ENCODE assay signal across 9 cellular contexts in the genomic region with DNA sequence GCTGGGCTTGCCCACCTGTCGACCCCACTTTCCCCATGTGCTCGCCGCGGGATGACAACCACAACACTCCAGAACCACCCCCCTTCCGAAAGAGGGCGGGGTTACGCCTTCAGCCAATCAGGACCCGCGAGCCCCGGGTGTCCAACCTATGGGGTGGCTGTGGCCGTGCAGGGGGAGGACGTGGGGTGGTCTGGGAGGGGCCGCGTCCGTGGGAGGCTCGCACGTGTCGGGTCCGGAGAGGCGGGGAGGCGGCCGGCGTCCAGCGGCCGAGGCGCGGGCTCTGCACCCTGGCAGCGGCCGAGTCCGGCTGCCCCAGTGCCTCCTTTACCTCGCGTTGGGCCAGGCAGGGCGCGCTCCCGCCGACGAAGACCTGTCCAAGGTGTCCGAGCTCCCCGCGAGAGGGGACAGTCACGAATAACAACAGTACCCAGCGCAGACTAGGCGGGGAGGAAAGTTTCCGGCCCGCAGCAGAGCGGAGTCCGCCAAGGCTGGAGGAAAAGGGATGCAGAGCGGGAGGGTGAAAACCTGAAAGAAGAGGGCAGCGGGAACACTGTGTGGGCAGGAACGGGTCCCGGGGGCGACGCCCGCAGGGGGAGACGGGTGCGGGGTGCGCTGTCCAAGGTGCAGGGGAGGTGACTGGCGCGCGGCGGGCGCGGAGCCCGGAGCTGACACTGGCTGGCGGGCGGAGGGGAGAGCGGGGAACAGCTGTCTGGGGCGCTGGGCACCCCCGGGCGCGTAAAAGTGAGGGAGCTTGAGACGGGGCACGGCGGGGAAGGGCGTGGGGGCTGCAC. TPM values are rescaled to one million over a fixed set of nuclear protein-coding genes. Genes with fewer than 3 reads are reported as not detected.
A peak's percentile ranks its signal among the peaks of the same experiment; 100 is the strongest.
DNase-seq lines count a peak whose midpoint lies in the region; TF ChIP-seq lines count a peak whose summit lies in the region.
"Had no signal": no experiment of that assay in that cellular context is flagged by ENCODE, and none has a peak within 500 bp of the region (broad histone marks: within the 10 kb centered on the region; RNA-seq: fewer than 3 reads in every experiment).

No MANE protein-coding gene starts in this region.

- DNase-seq in NOMO-1 treated with dmso at 0.1 percent for 144 hours (lab: John Stamatoyannopoulos, UW; ENCODE audit: unreplicated experiment): peak; percentile 11
- no peak for DNase-seq in NOMO-1 treated with DMSO at 0.1 percent for 48 hours (lab: John Stamatoyannopoulos, UW; ENCODE audit: unreplicated experiment)
- DNase-seq in NCI-H146 (lab: John Stamatoyannopoulos, UW): peak; percentile 90
- DNase-seq in activated T-cell treated with anti-CD3 and anti-CD28 coated beads, Interleukin-2, amount 50 U/mL, for 24 hours: peak; percentile 50
- peak; percentile 78 for DNase-seq in fibroblast of peridontal ligament (ENCODE audit: extremely low read depth)
- peak; percentile 51 to 64 for DNase-seq in tibial nerve (ENCODE audit: low spot score in 2 of 2)
- DNase-seq in effector CD4-positive, alpha-beta T cell: no peak
- DNase-seq: DND-41 had no signal

- H3K4me3 ChIP-seq in mucosa of rectum (ENCODE audit: low read length in 2 of 2) (peak overlapping the region; percentile 59 to 62), tibial nerve (peak overlapping the region; percentile 55 to 70 (median 62))

- H3K4me1 ChIP-seq in mucosa of rectum (ENCODE audit: control insufficient read depth in 2 of 2, insufficient read depth in 2 of 2, low read length in 2 of 2): peaks cover 11 to 16% of the 10 kb centered on the region in 2 donors
- peaks cover 0 to 38% (median 10%) of the 10 kb centered on the region in 4 donors for H3K4me1 ChIP-seq in tibial nerve

- H3K27me3 ChIP-seq in mucosa of rectum (ENCODE audit: control insufficient read depth in 2 of 2, insufficient read depth in 2 of 2, low read length in 2 of 2): peaks cover 10 to 15% of the 10 kb centered on the region in 2 donors
- peaks cover 0 to 20% of the 10 kb centered on the region in 2 donors for H3K27me3 ChIP-seq in tibial nerve

- no peaks in the 10 kb centered on the region for H3K9me3 ChIP-seq in mucosa of rectum (ENCODE audit: control insufficient read depth in 2 of 2, low read length in 2 of 2)
- H3K9me3 ChIP-seq in tibial nerve: no peaks in the 10 kb centered on the region

- H3K27ac ChIP-seq in mucosa of rectum (ENCODE audit: low read depth in 2 of 2, low read length in 2 of 2): peak overlapping the region in 1 of 2 donors; percentile 32
- peak overlapping the region in 2 of 4 donors; percentile 49 to 71 for H3K27ac ChIP-seq in tibial nerve

- H3K27me3 Mint-ChIP-seq in activated T-cell treated with anti-CD3 and anti-CD28 coated beads, Interleukin-2, amount 50 U/mL, for 24 hours: peaks cover 70% of the 10 kb centered on the region

- peaks cover 16% of the 10 kb centered on the region for H3K4me1 Mint-ChIP-seq in activated T-cell treated with anti-CD3 and anti-CD28 coated beads, Interleukin-2, amount 50 U/mL, for 24 hours (ENCODE audit: low read depth)

- no peak for TF ChIP-seq EP300 in tibial nerve (IDR thresholded peaks at IDR 0.05)

- no peak overlapping the region for H3K27ac Mint-ChIP-seq in activated T-cell treated with anti-CD3 and anti-CD28 coated beads, Interleukin-2, amount 50 U/mL, for 24 hours

- TF ChIP-seq POLR2A in tibial nerve (IDR thresholded peaks at IDR 0.05): no peak

- no peaks in the 10 kb centered on the region for H3K9me3 Mint-ChIP-seq in activated T-cell treated with anti-CD3 and anti-CD28 coated beads, Interleukin-2, amount 50 U/mL, for 24 hours

- 1 to 2% methylated on average over 47 to 75 of the region's 75 CpGs for WGBS in tibial nerve, 2 donors

- no peaks in the 10 kb centered on the region for H3K36me3 ChIP-seq in mucosa of rectum (ENCODE audit: control insufficient read depth in 2 of 2, insufficient read depth in 2 of 2, low read length in 2 of 2)
- H3K36me3 ChIP-seq in tibial nerve: no peaks in the 10 kb centered on the region

- peak overlapping the region in 1 of 2 donors; percentile 46 for H3K9ac ChIP-seq in mucosa of rectum (ENCODE audit: low read depth in 1 of 2, low read length in 2 of 2)

- H3K36me3 Mint-ChIP-seq in activated T-cell treated with anti-CD3 and anti-CD28 coated beads, Interleukin-2, amount 50 U/mL, for 24 hours (ENCODE audit: low read depth): no peaks in the 10 kb centered on the region

- no peak for TF ChIP-seq CTCF in tibial nerve (IDR thresholded peaks at IDR 0.05)

- peak overlapping the region; percentile 75 for H3K4me3 Mint-ChIP-seq in activated T-cell treated with anti-CD3 and anti-CD28 coated beads, Interleukin-2, amount 50 U/mL, for 24 hours

RNA-seq across cellular contexts. Expression of gene ENOX1, which starts 0.9 kb away (rescaled TPM):
- 1 to 10 TPM; 2.6 to 8.2 (median 4.6) TPM for total RNA-seq in tibial nerve

Comparison
In these comparisons a context has a peak if more than half of its experiments do, and no peak if none do; other contexts are left out.
1. DNase-seq: peak in NOMO-1 treated with dmso at 0.1 percent for 144 hours (single experiment), NCI-H146 (single experiment), activated T-cell treated with anti-CD3 and anti-CD28 coated beads, Interleukin-2, amount 50 U/mL, for 24 hours (single experiment), fibroblast of peridontal ligament (single experiment) and tibial nerve (2 of 2); none in NOMO-1 treated with DMSO at 0.1 percent for 48 hours (single experiment) and effector CD4-positive, alpha-beta T cell (single experiment).